26 cellular contexts compared by ENCODE assay signal in the genomic region with DNA sequence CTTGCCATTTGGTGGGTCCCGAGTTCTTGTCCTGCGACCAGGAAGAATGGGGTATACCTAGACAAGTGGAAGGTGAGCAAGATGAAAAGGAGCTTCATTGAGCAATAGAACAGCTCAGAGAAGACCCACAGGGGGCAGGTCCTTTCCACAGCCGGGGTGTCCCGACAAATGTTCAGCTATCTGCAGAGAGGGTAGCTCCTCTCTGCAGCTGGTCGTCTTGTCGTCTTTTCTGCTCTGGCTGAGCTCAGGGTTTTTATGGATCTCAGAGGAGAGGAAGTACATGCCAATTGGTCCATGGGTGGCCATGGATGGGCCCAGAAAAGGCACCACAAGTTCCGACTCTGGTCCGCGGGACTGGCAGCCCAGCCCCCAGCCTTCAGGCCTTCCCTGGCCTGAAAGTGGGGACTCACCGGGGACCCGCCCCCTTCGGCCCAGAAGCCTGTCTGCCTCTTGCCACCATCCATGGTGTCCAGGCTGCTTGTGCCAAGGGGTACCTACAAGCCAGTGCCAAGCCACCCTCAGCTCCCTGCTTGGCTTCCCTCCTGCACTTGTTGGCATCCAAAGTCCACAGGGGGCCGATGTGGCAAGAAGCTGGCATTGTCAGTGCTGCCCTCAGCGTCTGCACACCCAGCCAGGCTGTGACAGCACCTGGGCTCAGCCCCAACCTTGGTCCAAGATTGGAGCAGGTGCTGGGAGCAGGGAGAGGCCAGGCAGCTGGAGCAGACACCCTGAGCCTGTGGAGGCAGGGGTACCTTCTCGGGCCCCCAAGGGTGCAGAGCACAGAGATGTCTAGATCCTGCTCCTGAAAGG.
DNase-seq lines count a peak whose midpoint lies in the region; ATAC-seq, FAIRE-seq and TF ChIP-seq lines count a peak whose summit lies in the region.
"Had no signal": no experiment of that assay in that cellular context is flagged by ENCODE, and none has a peak within 500 bp of the region (broad histone marks: within the 10 kb centered on the region; RNA-seq: fewer than 3 reads in every experiment).

No MANE protein-coding gene starts in this region.

- no peak for TF ChIP-seq POLR2A in HepG2 (IDR thresholded peaks at IDR 0.05; ENCODE audit: insufficient read depth in 1 of 2, low read depth in 2 of 2, low read length in 2 of 2)

- H3K79me2 ChIP-seq in HepG2 (ENCODE audit: insufficient read depth, low read length) = no peaks in the 10 kb centered on the region

- POLR2A ChIA-PET in HepG2 (lab: Yijun Ruan, JAX) = no interaction called here

- H3K9me3 ChIP-seq in liver (ENCODE audit: control insufficient read depth in 4 of 4, low read length in 3 of 4) (no peaks in the 10 kb centered on the region), HepG2 (ENCODE audit: low read length) (no peaks in the 10 kb centered on the region), upper lobe of right lung (no peaks in the 10 kb centered on the region)
- H3K9me3 ChIP-seq: upper lobe of left lung had no signal

- peaks cover 4% of the 10 kb centered on the region; the same call in 1 of the 2 replicates for H4K20me1 ChIP-seq in HepG2 (ENCODE audit: insufficient read depth, low read length)

- no peak overlapping the region for H3K4me2 ChIP-seq in HepG2 (ENCODE audit: low read depth, low read length)

- H3K27ac ChIP-seq in liver (ENCODE audit: low read depth in 1 of 2, low read length in 2 of 2) (peak overlapping the region in 1 of 2 donors; percentile 43), HepG2 (ENCODE audit: extremely low read length, insufficient read depth, low read length) (no peak overlapping the region), upper lobe of right lung (no peak overlapping the region)
- H3K27ac ChIP-seq: 22Rv1, epithelial cell of prostate, HL-60, upper lobe of left lung, VCaP had no signal

- no peak for TF ChIP-seq CTCF in liver (IDR thresholded peaks at IDR 0.05; ENCODE audit: low read depth, low read length, missing input control)
- no peak for TF ChIP-seq CTCF in HepG2 (CRISPR knock-in tag; IDR thresholded peaks at IDR 0.05)
- TF ChIP-seq CTCF in omental fat pad (IDR thresholded peaks at IDR 0.05) = no peak
- no peak for TF ChIP-seq CTCF in upper lobe of right lung (IDR thresholded peaks at IDR 0.05)

- H3K9ac ChIP-seq in liver (ENCODE audit: low read depth in 1 of 2, low read length in 2 of 2) = peak overlapping the region in 1 of 2 donors; percentile 21
- no peak overlapping the region for H3K9ac ChIP-seq in HepG2 (ENCODE audit: insufficient read depth, low read depth, low read length)

- TF ChIP-seq RAD21 in liver (IDR thresholded peaks at IDR 0.05) (peak in 1 of 2 donors; percentile 52), HepG2 (CRISPR knock-in tag; IDR thresholded peaks at IDR 0.05) (no peak)

- in situ Hi-C loops in HepG2 (cut with HindIII; ENCODE audit: extremely low pct_ligation_motif_present, low pct_unique_long_range_greater_than_20kb) = loop anchor here (25.0 kb wide), 1 partner anchor 1286 kb away; a partner anchor contains a TSS

- intact Hi-C loops in HepG2 (cut with micrococcal nuclease; ENCODE audit: unreplicated experiment) (no loop called here), upper lobe of right lung (cut with DNase I) (no loop called here)

- peaks cover 13 to 29% (median 20%) of the 10 kb centered on the region in 4 donors for H3K4me1 ChIP-seq in liver (ENCODE audit: control insufficient read depth in 4 of 4, insufficient read depth in 4 of 4, low read length in 3 of 4)
- H3K4me1 ChIP-seq in HepG2 (ENCODE audit: insufficient read depth, low read length) = no peaks in the 10 kb centered on the region
- H3K4me1 ChIP-seq in upper lobe of right lung = no peaks in the 10 kb centered on the region
- H3K4me1 ChIP-seq: upper lobe of left lung had no signal

- 65% methylated on average over 15 of the region's 15 CpGs for WGBS in liver
- WGBS in HepG2 (ENCODE audit: low lambda C conversion rate) = 8% methylated on average over 4 of the region's 15 CpGs

- H2AFZ ChIP-seq in HepG2 (ENCODE audit: low read length) = no peak overlapping the region

- H3K27me3 ChIP-seq in liver (ENCODE audit: control insufficient read depth in 4 of 4, insufficient read depth in 4 of 4, low read length in 3 of 4) (no peaks in the 10 kb centered on the region), HepG2 (ENCODE audit: control insufficient read depth in 1 of 2, insufficient read depth in 2 of 2, low read length in 2 of 2) (peaks cover 13 to 81% of the 10 kb centered on the region in 2 experiments; a peak in 4 of 5 replicates), upper lobe of right lung (no peaks in the 10 kb centered on the region)
- H3K27me3 ChIP-seq: upper lobe of left lung had no signal

- TF ChIP-seq EP300 in HepG2 (IDR thresholded peaks at IDR 0.05; ENCODE audit: low read depth in 2 of 2, low read length in 2 of 2) (no peak), HepG2 (CRISPR knock-in tag; IDR thresholded peaks at IDR 0.05; ENCODE audit: borderline replicate concordance) (no peak)

- ATAC-seq in HepG2 (no peak), omental fat pad (ENCODE audit: low FRiP score) (no peak), upper lobe of right lung (no peak), HG03439 (IDR thresholded peaks at IDR 0.05; ENCODE audit: unreplicated experiment) (no peak)

- CTCF ChIA-PET in HepG2 (lab: Yijun Ruan, JAX; ENCODE audit: low intra/inter-chr PET ratio, low total read pairs) = no interaction called here

- no TSS peak for BruUV-seq in HepG2 (replicated peaks; lab: Mats Ljungman, UMichigan)

- H3K36me3 ChIP-seq in liver (ENCODE audit: control insufficient read depth in 4 of 4, insufficient read depth in 3 of 4, low read depth in 1 of 4, low read length in 3 of 4) (no peaks in the 10 kb centered on the region), HepG2 (replicated peaks in 1 of 2; ENCODE audit: control insufficient read depth in 1 of 2, insufficient read depth in 2 of 2, low read length in 2 of 2) (no peaks in the 10 kb centered on the region), upper lobe of right lung (no peaks in the 10 kb centered on the region)
- H3K36me3 ChIP-seq: upper lobe of left lung had no signal

- H3K4me3 ChIP-seq in liver (ENCODE audit: low read depth in 1 of 3, low read length in 3 of 3) (no peak overlapping the region), HepG2 (replicated peaks in 1 of 3; ENCODE audit: insufficient read depth in 1 of 3, low read depth in 2 of 3, low read length in 3 of 3) (no peak overlapping the region), upper lobe of right lung (no peak overlapping the region)
- H3K4me3 ChIP-seq: upper lobe of left lung had no signal

- FAIRE-seq in HepG2 (lab: Jason Lieb, UNC) = no peak
- FAIRE-seq: astrocyte had no signal

- DNase-seq in NCI-H2196 (lab: John Stamatoyannopoulos, UW; ENCODE audit: unreplicated experiment) = peak; percentile 31
- DNase-seq in NCI-H2196 treated with DMSO at 0.1 percent for 48 hours (lab: John Stamatoyannopoulos, UW; ENCODE audit: unreplicated experiment) = no peak
- no peak for DNase-seq in HepG2 (ENCODE audit: low spot score)
- peak; percentile 2 for DNase-seq in omental fat pad (ENCODE audit: low spot score)
- peak; percentile 60 for DNase-seq in upper lobe of right lung
- no peak for DNase-seq in midbrain (lab: John Stamatoyannopoulos, UW)
- DNase-seq: activated CD4-positive, alpha-beta T cell treated with anti-CD3 and anti-CD28 coated beads, Interleukin-2, amount 50 U/mL, for 1 hour; activated naive CD8-positive, alpha-beta T cell treated with anti-CD3 and anti-CD28 coated beads, Interleukin-2, amount 10 ng/mL, durations not matched to agents 7 days and 5 days; CD4-positive, alpha-beta memory T cell; DMS 273 treated with DMSO at 0.1 percent for 48 hours; H7; Kasumi-1; MV-4-11; NCI-H1694; NCI-H2171; NCI-H524 treated with DMSO at 0.1 percent for 48 hours; occipital lobe; stimulated activated CD4-positive, alpha-beta T cell treated with anti-CD3 and anti-CD28 coated beads, Interleukin-15, amount 100 ng/mL, for 24 hours had no signal

TF ChIP-seq in liver, 16 proteins besides CTCF, POLR2A, EP300 and RAD21 (continues in another document):
- TF ChIP-seq HNF4G (IDR thresholded peaks at IDR 0.05) (peak; percentile 78), FOXA2 (IDR thresholded peaks at IDR 0.05) (no peak), TAF1 (conservative IDR thresholded peaks at IDR 0.05) (no peak), JUND (IDR thresholded peaks at IDR 0.05) (peak in 1 of 2 donors; percentile 68)
- TF ChIP-seq, protein P1, sequence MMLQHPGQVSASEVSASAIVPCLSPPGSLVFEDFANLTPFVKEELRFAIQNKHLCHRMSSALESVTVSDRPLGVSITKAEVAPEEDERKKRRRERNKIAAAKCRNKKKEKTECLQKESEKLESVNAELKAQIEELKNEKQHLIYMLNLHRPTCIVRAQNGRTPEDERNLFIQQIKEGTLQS (IDR thresholded peaks at IDR 0.05) = no peak

TF ChIP-seq in HepG2, 621 proteins besides CTCF, POLR2A, EP300 and RAD21 (continues in another document):
- no peak for TF ChIP-seq ZNF605 (CRISPR knock-in tag; IDR thresholded peaks at IDR 0.05)
- TF ChIP-seq, protein P2, sequence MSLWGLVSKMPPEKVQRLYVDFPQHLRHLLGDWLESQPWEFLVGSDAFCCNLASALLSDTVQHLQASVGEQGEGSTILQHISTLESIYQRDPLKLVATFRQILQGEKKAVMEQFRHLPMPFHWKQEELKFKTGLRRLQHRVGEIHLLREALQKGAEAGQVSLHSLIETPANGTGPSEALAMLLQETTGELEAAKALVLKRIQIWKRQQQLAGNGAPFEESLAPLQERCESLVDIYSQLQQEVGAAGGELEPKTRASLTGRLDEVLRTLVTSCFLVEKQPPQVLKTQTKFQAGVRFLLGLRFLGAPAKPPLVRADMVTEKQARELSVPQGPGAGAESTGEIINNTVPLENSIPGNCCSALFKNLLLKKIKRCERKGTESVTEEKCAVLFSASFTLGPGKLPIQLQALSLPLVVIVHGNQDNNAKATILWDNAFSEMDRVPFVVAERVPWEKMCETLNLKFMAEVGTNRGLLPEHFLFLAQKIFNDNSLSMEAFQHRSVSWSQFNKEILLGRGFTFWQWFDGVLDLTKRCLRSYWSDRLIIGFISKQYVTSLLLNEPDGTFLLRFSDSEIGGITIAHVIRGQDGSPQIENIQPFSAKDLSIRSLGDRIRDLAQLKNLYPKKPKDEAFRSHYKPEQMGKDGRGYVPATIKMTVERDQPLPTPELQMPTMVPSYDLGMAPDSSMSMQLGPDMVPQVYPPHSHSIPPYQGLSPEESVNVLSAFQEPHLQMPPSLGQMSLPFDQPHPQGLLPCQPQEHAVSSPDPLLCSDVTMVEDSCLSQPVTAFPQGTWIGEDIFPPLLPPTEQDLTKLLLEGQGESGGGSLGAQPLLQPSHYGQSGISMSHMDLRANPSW (CRISPR knock-in tag; IDR thresholded peaks at IDR 0.05; ENCODE audit: borderline replicate concordance) = no peak
- no peak for TF ChIP-seq FOSL1 (CRISPR knock-in tag; IDR thresholded peaks at IDR 0.05; ENCODE audit: borderline replicate concordance)
- no peak for TF ChIP-seq PLRG1 (conservative IDR thresholded peaks at IDR 0.05)
- TF ChIP-seq KLF12 (CRISPR knock-in tag; IDR thresholded peaks at IDR 0.05; ENCODE audit: borderline replicate concordance) = no peak
- TF ChIP-seq ZNF383 (CRISPR knock-in tag; IDR thresholded peaks at IDR 0.05; ENCODE audit: borderline replicate concordance) = no peak

Comparison
In these comparisons a context has a peak if more than half of its experiments do, and no peak if none do; other contexts are left out.
1. DNase-seq: peak in NCI-H2196 (single experiment), omental fat pad (single experiment) and upper lobe of right lung (single experiment); none in NCI-H2196 treated with DMSO at 0.1 percent for 48 hours (single experiment), HepG2 (single experiment) and midbrain (single experiment).